1 cellular context compared by ENCODE assay signal in the genomic region with DNA sequence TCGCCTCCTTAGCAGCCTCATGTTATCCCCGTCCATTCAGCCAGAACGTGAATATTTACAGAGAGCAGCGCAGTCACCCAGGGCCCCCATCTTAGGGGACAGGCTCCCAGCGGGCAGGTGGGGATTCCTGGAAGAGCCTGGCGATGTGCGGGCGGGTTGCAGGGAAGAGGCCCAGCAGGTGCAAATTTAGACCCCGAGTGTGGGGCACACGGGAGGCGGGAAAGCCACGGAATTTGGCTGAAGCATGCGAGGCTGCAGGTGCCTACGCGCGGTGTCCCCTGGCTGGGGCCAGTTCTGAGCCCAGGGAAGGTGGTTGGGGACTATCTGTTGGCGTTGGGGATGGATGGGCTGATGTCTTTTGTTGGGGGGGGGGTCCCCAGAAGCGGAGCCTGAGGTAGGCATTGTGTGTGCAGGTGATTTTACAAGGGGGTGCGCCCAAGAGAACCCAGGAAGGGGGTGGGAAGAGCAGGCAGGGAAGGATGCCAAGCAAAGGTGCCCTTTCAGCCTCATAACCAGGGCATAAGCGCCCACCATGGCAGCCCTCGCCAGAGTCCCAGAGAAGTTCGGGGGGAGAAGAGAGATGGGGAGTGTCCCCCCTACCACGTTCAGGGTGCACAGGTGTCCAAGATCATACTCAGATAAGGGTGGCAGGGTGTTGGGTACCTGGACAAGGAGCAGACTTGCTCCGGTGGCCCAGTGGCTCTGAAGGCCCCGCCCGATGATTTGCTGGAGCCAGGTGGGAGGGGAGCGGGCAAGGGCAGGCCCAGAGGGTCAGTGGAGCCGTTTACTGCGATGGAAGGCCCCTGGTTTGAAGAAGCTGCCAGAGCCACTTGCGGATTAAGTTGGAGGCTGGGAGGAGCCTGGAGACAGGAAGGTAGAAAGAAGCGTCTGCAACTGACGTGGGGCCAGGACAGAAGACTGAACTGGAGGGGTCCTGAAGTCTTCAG.
TF ChIP-seq lines count a peak whose summit lies in the region.

No MANE protein-coding gene starts in this region.

TF ChIP-seq in A549, 52 proteins besides CTCF, POLR2A, EP300 and RAD21 (continued from another document):
- TF ChIP-seq, protein P1, sequence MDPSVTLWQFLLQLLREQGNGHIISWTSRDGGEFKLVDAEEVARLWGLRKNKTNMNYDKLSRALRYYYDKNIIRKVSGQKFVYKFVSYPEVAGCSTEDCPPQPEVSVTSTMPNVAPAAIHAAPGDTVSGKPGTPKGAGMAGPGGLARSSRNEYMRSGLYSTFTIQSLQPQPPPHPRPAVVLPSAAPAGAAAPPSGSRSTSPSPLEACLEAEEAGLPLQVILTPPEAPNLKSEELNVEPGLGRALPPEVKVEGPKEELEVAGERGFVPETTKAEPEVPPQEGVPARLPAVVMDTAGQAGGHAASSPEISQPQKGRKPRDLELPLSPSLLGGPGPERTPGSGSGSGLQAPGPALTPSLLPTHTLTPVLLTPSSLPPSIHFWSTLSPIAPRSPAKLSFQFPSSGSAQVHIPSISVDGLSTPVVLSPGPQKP (IDR thresholded peaks at IDR 0.05; ENCODE audit: low read depth, low read length) = no peak
- TF ChIP-seq MAX (IDR thresholded peaks at IDR 0.05) (no peak), NPAS2 (CRISPR knock-in tag; IDR thresholded peaks at IDR 0.05; ENCODE audit: borderline replicate concordance) (no peak), EHMT2 (IDR thresholded peaks at IDR 0.05; ENCODE audit: low read depth) (no peak), HEYL (CRISPR knock-in tag; IDR thresholded peaks at IDR 0.05) (no peak)
- TF ChIP-seq, protein P2, sequence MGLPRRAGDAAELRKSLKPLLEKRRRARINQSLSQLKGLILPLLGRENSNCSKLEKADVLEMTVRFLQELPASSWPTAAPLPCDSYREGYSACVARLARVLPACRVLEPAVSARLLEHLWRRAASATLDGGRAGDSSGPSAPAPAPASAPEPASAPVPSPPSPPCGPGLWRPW (IDR thresholded peaks at IDR 0.05) = no peak
